ENCODE assay signal across 8 cellular contexts in the genomic region with DNA sequence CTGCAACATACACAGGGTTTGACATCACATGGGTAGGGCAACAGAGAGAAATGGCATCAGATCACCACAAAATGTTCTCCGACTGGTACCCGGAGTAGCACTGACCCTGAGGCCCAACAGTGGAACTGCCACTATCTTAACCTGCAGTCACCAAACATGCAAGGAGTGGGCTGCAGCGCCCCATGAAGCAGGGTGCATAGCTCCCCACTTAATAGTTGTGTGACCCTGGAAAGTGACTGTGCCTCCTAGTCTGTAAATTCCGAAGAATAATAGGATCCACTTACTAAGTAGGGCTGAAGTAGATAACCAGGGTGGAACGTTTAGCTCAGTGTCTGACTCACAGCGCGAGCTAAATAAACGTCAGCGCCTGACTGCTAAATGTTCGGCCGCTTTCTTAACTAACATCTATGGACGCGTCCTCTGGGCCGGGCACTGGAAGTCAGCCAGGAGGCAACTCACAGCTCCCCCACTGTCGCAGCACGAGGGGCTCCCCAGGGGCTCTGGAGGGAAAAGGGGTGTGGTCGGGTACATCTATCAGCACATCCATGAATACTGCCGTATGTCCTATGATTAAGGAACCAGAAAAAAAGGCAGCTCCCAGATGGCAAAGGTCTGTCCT. TPM values are rescaled to one million over a fixed set of nuclear protein-coding genes. Genes with fewer than 3 reads are reported as not detected.
DNase-seq lines count a peak whose midpoint lies in the region; ATAC-seq and TF ChIP-seq lines count a peak whose summit lies in the region.

No MANE protein-coding gene starts in this region.

- H3K27me3 Mint-ChIP-seq in Caco-2 (ENCODE audit: insufficient read depth, unreplicated experiment) (peaks cover 3% of the 10 kb centered on the region), glutamatergic neuron (ENCODE audit: unreplicated experiment) (peaks cover 3% of the 10 kb centered on the region)
- H3K27me3 Mint-ChIP-seq in activated T-helper 1 cell treated with anti-CD3 and anti-CD28 coated beads, Interleukin-12 subunit alpha, Interleukin-12 subunit beta, Interleukin-2, Interleukin-4 antibody, amounts not matched to agents 30 ng/mL and 10 ng/mL and 1 ng/mL, durations not matched to agents 14 hours and 24 hours and 36 hours (ENCODE audit: insufficient read depth): peaks cover 4% of the 10 kb centered on the region

- H3K27ac ChIP-seq in rectal smooth muscle tissue (ENCODE audit: low read depth, low read length): peak overlapping the region; percentile 81

- DNase-seq in Caco-2: no peak
- DNase-seq in HUDEP-2 (lab: John Stamatoyannopoulos, UW; ENCODE audit: unreplicated experiment in 76 of 76): peak in 65 of 76 experiments; percentile 4 to 74 (median 51)
- DNase-seq in activated T-helper 1 cell treated with anti-CD3 and anti-CD28 coated beads, Interleukin-12 subunit alpha, Interleukin-12 subunit beta, Interleukin-2, Interleukin-4 antibody, amounts not matched to agents 30 ng/mL and 10 ng/mL and 1 ng/mL, durations not matched to agents 14 hours and 24 hours and 36 hours (ENCODE audit: low spot score): no peak
- no peak for DNase-seq in glutamatergic neuron
- DNase-seq in germinal center (ENCODE audit: low spot score): no peak
- DNase-seq in head of caudate nucleus: no peak

- peaks cover 8% of the 10 kb centered on the region for H3K4me1 Mint-ChIP-seq in Caco-2 (ENCODE audit: low read depth, unreplicated experiment)
- peaks cover 27% of the 10 kb centered on the region for H3K4me1 Mint-ChIP-seq in activated T-helper 1 cell treated with anti-CD3 and anti-CD28 coated beads, Interleukin-12 subunit alpha, Interleukin-12 subunit beta, Interleukin-2, Interleukin-4 antibody, amounts not matched to agents 30 ng/mL and 10 ng/mL and 1 ng/mL, durations not matched to agents 14 hours and 24 hours and 36 hours (ENCODE audit: low read depth)
- peaks cover 18% of the 10 kb centered on the region for H3K4me1 Mint-ChIP-seq in glutamatergic neuron (ENCODE audit: low read depth, unreplicated experiment)

- no peaks in the 10 kb centered on the region for H3K9me3 ChIP-seq in Caco-2

- peak overlapping the region; percentile 100 for H3K4me3 Mint-ChIP-seq in Caco-2 (ENCODE audit: unreplicated experiment)
- peak overlapping the region; percentile 97 for H3K4me3 Mint-ChIP-seq in activated T-helper 1 cell treated with anti-CD3 and anti-CD28 coated beads, Interleukin-12 subunit alpha, Interleukin-12 subunit beta, Interleukin-2, Interleukin-4 antibody, amounts not matched to agents 30 ng/mL and 10 ng/mL and 1 ng/mL, durations not matched to agents 14 hours and 24 hours and 36 hours
- H3K4me3 Mint-ChIP-seq in glutamatergic neuron (ENCODE audit: unreplicated experiment): peak overlapping the region; percentile 94

- intact Hi-C loops in Caco-2 (cut with micrococcal nuclease; ENCODE audit: unreplicated experiment) (no loop called here), head of caudate nucleus (cut with DNase I) (no loop called here)
- intact Hi-C loops in activated T-helper 1 cell treated with anti-CD3 and anti-CD28 coated beads, Interleukin-12 subunit alpha, Interleukin-12 subunit beta, Interleukin-2, Interleukin-4 antibody, amounts not matched to agents 30 ng/mL and 10 ng/mL and 1 ng/mL, durations not matched to agents 14 hours and 24 hours and 36 hours (cut with micrococcal nuclease): loop anchor here (10.0 kb wide), 2 partner anchors 920 to 1210 kb away; a partner anchor contains a TSS

- ATAC-seq in GM21528 (IDR thresholded peaks at IDR 0.05; ENCODE audit: low FRiP score, unreplicated experiment): no peak

- BruUV-seq in Caco-2 (replicated peaks; lab: Mats Ljungman, UMichigan): TSS peak; percentile 51

- peak overlapping the region; percentile 99 for H3K27ac Mint-ChIP-seq in Caco-2 (ENCODE audit: unreplicated experiment)
- H3K27ac Mint-ChIP-seq in activated T-helper 1 cell treated with anti-CD3 and anti-CD28 coated beads, Interleukin-12 subunit alpha, Interleukin-12 subunit beta, Interleukin-2, Interleukin-4 antibody, amounts not matched to agents 30 ng/mL and 10 ng/mL and 1 ng/mL, durations not matched to agents 14 hours and 24 hours and 36 hours: peak overlapping the region; percentile 81
- H3K27ac Mint-ChIP-seq in glutamatergic neuron (ENCODE audit: unreplicated experiment): peak overlapping the region; percentile 94

- peak overlapping the region; percentile 88 for H3K9ac ChIP-seq in rectal smooth muscle tissue (ENCODE audit: low read length)

- H3K36me3 Mint-ChIP-seq in Caco-2 (ENCODE audit: insufficient read depth, unreplicated experiment) (peaks cover 64% of the 10 kb centered on the region), glutamatergic neuron (ENCODE audit: unreplicated experiment) (no peaks in the 10 kb centered on the region)
- H3K36me3 Mint-ChIP-seq in activated T-helper 1 cell treated with anti-CD3 and anti-CD28 coated beads, Interleukin-12 subunit alpha, Interleukin-12 subunit beta, Interleukin-2, Interleukin-4 antibody, amounts not matched to agents 30 ng/mL and 10 ng/mL and 1 ng/mL, durations not matched to agents 14 hours and 24 hours and 36 hours (ENCODE audit: low read depth): peaks cover 22% of the 10 kb centered on the region

- H3K27me3 ChIP-seq in Caco-2 (replicated peaks; ENCODE audit: control insufficient read depth, insufficient read depth, low read length) (no peaks in the 10 kb centered on the region), rectal smooth muscle tissue (ENCODE audit: control insufficient read depth, insufficient read depth, low read length) (no peaks in the 10 kb centered on the region)

- POLR2A ChIA-PET in Caco-2 (lab: Charles Lee): interaction anchor here (1.2 to 1.9 kb wide), 4 partner anchors 16 to 292 kb away, joined by 4 to 9 read pairs (median 8); no protein-coding TSS in a partner anchor

- H3K9me3 Mint-ChIP-seq in Caco-2 (ENCODE audit: unreplicated experiment): no peaks in the 10 kb centered on the region
- no peaks in the 10 kb centered on the region for H3K9me3 Mint-ChIP-seq in activated T-helper 1 cell treated with anti-CD3 and anti-CD28 coated beads, Interleukin-12 subunit alpha, Interleukin-12 subunit beta, Interleukin-2, Interleukin-4 antibody, amounts not matched to agents 30 ng/mL and 10 ng/mL and 1 ng/mL, durations not matched to agents 14 hours and 24 hours and 36 hours
- peaks cover 5% of the 10 kb centered on the region for H3K9me3 Mint-ChIP-seq in glutamatergic neuron (ENCODE audit: unreplicated experiment)

- H3K4me1 ChIP-seq in Caco-2: peaks cover 5% of the 10 kb centered on the region
- peaks cover 13% of the 10 kb centered on the region for H3K4me1 ChIP-seq in rectal smooth muscle tissue (ENCODE audit: control insufficient read depth, insufficient read depth, low read length)

- TF ChIP-seq CTCF in Caco-2 (IDR thresholded peaks at IDR 0.05; ENCODE audit: insufficient read depth in 1 of 2, low read depth in 1 of 2, low read length in 1 of 2, severe bottlenecking in 1 of 2, unreplicated experiment in 1 of 2) (no peak), glutamatergic neuron (IDR thresholded peaks at IDR 0.05; ENCODE audit: partially characterized antibody, unreplicated experiment) (no peak)

- H3K4me3 ChIP-seq in Caco-2 (ENCODE audit: low read depth, low read length): peak overlapping the region; percentile 99
- peak overlapping the region; percentile 97 for H3K4me3 ChIP-seq in rectal smooth muscle tissue (ENCODE audit: low read length)

- CTCF ChIA-PET in Caco-2 (lab: Charles Lee): interaction anchor here (0.9 to 1.9 kb wide), 7 partner anchors 10 to 572 kb away, joined by 3 to 10 read pairs (median 4); no protein-coding TSS in a partner anchor

- H3K36me3 ChIP-seq in Caco-2 (ENCODE audit: control insufficient read depth, insufficient read depth, low read length) (peaks cover 3% of the 10 kb centered on the region; the same call in 1 of the 2 replicates), rectal smooth muscle tissue (ENCODE audit: control insufficient read depth, insufficient read depth, low read length) (peaks cover 17% of the 10 kb centered on the region)

RNA-seq across cellular contexts. Expression of a gene that starts 0.8 kb away (rescaled TPM):
- total RNA-seq in Caco-2 (2022) (49.3 and 51.3 TPM in 2 replicates), glutamatergic neuron (ENCODE audit: unreplicated experiment) (38.1 TPM)
- total RNA-seq in activated T-helper 1 cell treated with anti-CD3 and anti-CD28 coated beads, Interleukin-12 subunit alpha, Interleukin-12 subunit beta, Interleukin-2, Interleukin-4 antibody, amounts not matched to agents 30 ng/mL and 10 ng/mL and 1 ng/mL, durations not matched to agents 14 hours and 24 hours and 36 hours: 28.1 and 32.1 TPM in 2 replicates

RNA-seq across cellular contexts. Expression of a gene that starts 29.4 kb away (rescaled TPM):
- total RNA-seq in Caco-2 (2022) (1.1 and 1.7 TPM in 2 replicates), glutamatergic neuron (ENCODE audit: unreplicated experiment) (5.1 TPM)
- not detected in 2 replicates for total RNA-seq in activated T-helper 1 cell treated with anti-CD3 and anti-CD28 coated beads, Interleukin-12 subunit alpha, Interleukin-12 subunit beta, Interleukin-2, Interleukin-4 antibody, amounts not matched to agents 30 ng/mL and 10 ng/mL and 1 ng/mL, durations not matched to agents 14 hours and 24 hours and 36 hours

RNA-seq across cellular contexts. Expression of a gene that starts 33.4 kb away (rescaled TPM):
- total RNA-seq in Caco-2 (2022) (288 and 331 TPM in 2 replicates), glutamatergic neuron (ENCODE audit: unreplicated experiment) (36.1 TPM)
- 26.4 and 28.1 TPM in 2 replicates for total RNA-seq in activated T-helper 1 cell treated with anti-CD3 and anti-CD28 coated beads, Interleukin-12 subunit alpha, Interleukin-12 subunit beta, Interleukin-2, Interleukin-4 antibody, amounts not matched to agents 30 ng/mL and 10 ng/mL and 1 ng/mL, durations not matched to agents 14 hours and 24 hours and 36 hours

Comparison
In these comparisons a context has a peak if more than half of its experiments do, and no peak if none do; other contexts are left out.
1. DNase-seq: peak in HUDEP-2 (65 of 76); none in Caco-2 (0 of 2), activated T-helper 1 cell treated with anti-CD3 and anti-CD28 coated beads, Interleukin-12 subunit alpha, Interleukin-12 subunit beta, Interleukin-2, Interleukin-4 antibody, amounts not matched to agents 30 ng/mL and 10 ng/mL and 1 ng/mL, durations not matched to agents 14 hours and 24 hours and 36 hours (single experiment), glutamatergic neuron (single experiment), germinal center (single experiment) and head of caudate nucleus (0 of 42).
2. Peak in every context shown above with its lines, with median percentiles within 50 percentile points of each other: H3K27ac Mint-ChIP-seq and H3K4me3 Mint-ChIP-seq.